1 cellular context compared by ENCODE assay signal in genomic region chr18:26091047-26091630, GRCh38.
TF ChIP-seq lines count a peak whose summit lies in the region.

No MANE protein-coding gene starts in this region.

TF ChIP-seq in HepG2, 621 proteins besides CTCF, POLR2A, EP300 and RAD21 (continued from another document and continues in another):
- TF ChIP-seq ELF1 (CRISPR knock-in tag; IDR thresholded peaks at IDR 0.05) = peak; percentile 6; the same call in 1 of the 2 replicates
- no peak for TF ChIP-seq SIN3A (IDR thresholded peaks at IDR 0.05; ENCODE audit: borderline replicate concordance, low read depth, low read length)
- TF ChIP-seq ZNF225 (CRISPR knock-in tag; IDR thresholded peaks at IDR 0.05) = no peak
- no peak for TF ChIP-seq ZNF570 (CRISPR knock-in tag; IDR thresholded peaks at IDR 0.05; ENCODE audit: borderline replicate concordance)
- no peak for TF ChIP-seq AKNA (CRISPR knock-in tag; IDR thresholded peaks at IDR 0.05; ENCODE audit: borderline replicate concordance)
- no peak for TF ChIP-seq ATAD3A (CRISPR knock-in tag; IDR thresholded peaks at IDR 0.05)
- no peak for TF ChIP-seq ZBTB49 (CRISPR knock-in tag; IDR thresholded peaks at IDR 0.05; ENCODE audit: borderline replicate concordance)
- no peak for TF ChIP-seq NR2C2 (CRISPR knock-in tag; IDR thresholded peaks at IDR 0.05; ENCODE audit: borderline replicate concordance)
- no peak for TF ChIP-seq DNMT1 (CRISPR knock-in tag; IDR thresholded peaks at IDR 0.05)
- TF ChIP-seq ZNF614 (CRISPR knock-in tag; IDR thresholded peaks at IDR 0.05; ENCODE audit: borderline replicate concordance) = no peak
- 0 out of 2 replicates have a peak, but pooled peaks have one; percentile 62 for TF ChIP-seq GTF3A (CRISPR knock-in tag; conservative IDR thresholded peaks at IDR 0.05)
- no peak for TF ChIP-seq TFAP4 (IDR thresholded peaks at IDR 0.05; ENCODE audit: borderline replicate concordance, low read depth)
- no peak for TF ChIP-seq ZSCAN22 (CRISPR knock-in tag; IDR thresholded peaks at IDR 0.05)
- peak; percentile 28; the same call in 1 of the 2 replicates for TF ChIP-seq ZNF746 (CRISPR knock-in tag; IDR thresholded peaks at IDR 0.05)
- TF ChIP-seq ZNF547 (CRISPR knock-in tag; IDR thresholded peaks at IDR 0.05) = 0 out of 2 replicates have a peak, but pooled peaks have one; percentile 9
- TF ChIP-seq KDM3A (CRISPR knock-in tag; IDR thresholded peaks at IDR 0.05; ENCODE audit: low read depth) = no peak
- no peak for TF ChIP-seq USF2 (IDR thresholded peaks at IDR 0.05; ENCODE audit: low read depth, low read length)
- TF ChIP-seq USF2 (CRISPR knock-in tag; IDR thresholded peaks at IDR 0.05; ENCODE audit: borderline replicate concordance) = no peak
- no peak for TF ChIP-seq ZNF639 (CRISPR knock-in tag; conservative IDR thresholded peaks at IDR 0.05)
- TF ChIP-seq MXD3 (CRISPR knock-in tag; IDR thresholded peaks at IDR 0.05) = no peak
- 0 out of 2 replicates have a peak, but pooled peaks have one; percentile 58 for TF ChIP-seq GFI1 (CRISPR knock-in tag; IDR thresholded peaks at IDR 0.05; ENCODE audit: borderline replicate concordance)
- no peak for TF ChIP-seq ZNF605 (CRISPR knock-in tag; IDR thresholded peaks at IDR 0.05)
- peak; percentile 88 for TF ChIP-seq FOXM1 (CRISPR knock-in tag; IDR thresholded peaks at IDR 0.05)
- peak; percentile 12; the same call in 1 of the 2 replicates for TF ChIP-seq MLX (CRISPR knock-in tag; IDR thresholded peaks at IDR 0.05)
- peak; percentile 58; the same call in 1 of the 2 replicates for TF ChIP-seq ZSCAN21 (CRISPR knock-in tag; IDR thresholded peaks at IDR 0.05; ENCODE audit: borderline replicate concordance)
- peak; percentile 34; the same call in 1 of the 2 replicates for TF ChIP-seq ZNF350 (CRISPR knock-in tag; IDR thresholded peaks at IDR 0.05; ENCODE audit: borderline replicate concordance, low read depth)
- TF ChIP-seq TOPORS (CRISPR knock-in tag; IDR thresholded peaks at IDR 0.05) = no peak
- peak; percentile 78; the same call in 1 of the 2 replicates for TF ChIP-seq NFATC3 (CRISPR knock-in tag; IDR thresholded peaks at IDR 0.05)
- no peak for TF ChIP-seq ZNF75D (CRISPR knock-in tag; IDR thresholded peaks at IDR 0.05; ENCODE audit: borderline replicate concordance)
- peak; percentile 39; the same call in 1 of the 2 replicates for TF ChIP-seq THRA (CRISPR knock-in tag; IDR thresholded peaks at IDR 0.05; ENCODE audit: borderline replicate concordance)
- no peak for TF ChIP-seq ZNF83 (CRISPR knock-in tag; IDR thresholded peaks at IDR 0.05; ENCODE audit: borderline replicate concordance)
- TF ChIP-seq THAP9 (CRISPR knock-in tag; IDR thresholded peaks at IDR 0.05; ENCODE audit: borderline replicate concordance) = 0 out of 2 replicates have a peak, but pooled peaks have one; percentile 30
- no peak for TF ChIP-seq ATF6 (CRISPR knock-in tag; conservative IDR thresholded peaks at IDR 0.05)
- TF ChIP-seq IKZF4 (CRISPR knock-in tag; IDR thresholded peaks at IDR 0.05; ENCODE audit: borderline replicate concordance, low read depth, not compliant biosample characterization) = peak; percentile 40
- no peak; the same call in 1 of the 2 replicates for TF ChIP-seq FOXA3 (CRISPR knock-in tag; IDR thresholded peaks at IDR 0.05)
- TF ChIP-seq SMAD1 (CRISPR knock-in tag; IDR thresholded peaks at IDR 0.05; ENCODE audit: borderline replicate concordance, low read depth) = no peak
- no peak for TF ChIP-seq E2F2 (CRISPR knock-in tag; IDR thresholded peaks at IDR 0.05; ENCODE audit: borderline replicate concordance)
- no peak; the same call in 1 of the 2 replicates for TF ChIP-seq ZNF451 (CRISPR knock-in tag; IDR thresholded peaks at IDR 0.05)
